In genomic region chr14:77862154-77862783, GRCh38 we compare ENCODE assay signal across 8 cellular contexts.
DNase-seq lines count a peak whose midpoint lies in the region; ATAC-seq and TF ChIP-seq lines count a peak whose summit lies in the region.

No MANE protein-coding gene starts in this region.

- TF ChIP-seq CTCF in epithelial cell of esophagus (IDR thresholded peaks at IDR 0.05; ENCODE audit: insufficient read depth, low read depth, low read length, missing control alignments) (peak; percentile 98), mucosa of descending colon (IDR thresholded peaks at IDR 0.05) (peak; percentile 89)

- H3K4me3 ChIP-seq in epithelial cell of esophagus (ENCODE audit: low read length), result no peak overlapping the region
- H3K4me3 ChIP-seq in mucosa of descending colon, result no peak overlapping the region

- intact Hi-C loops in mucosa of descending colon (cut with DNase I, micrococcal nuclease), result no loop called here

- H3K9me3 ChIP-seq in mucosa of descending colon, result no peaks in the 10 kb centered on the region

- ATAC-seq in HG02678 (IDR thresholded peaks at IDR 0.05; ENCODE audit: unreplicated experiment) (peak; percentile 72), mucosa of descending colon (peak; percentile 73)

- peak; percentile 40 to 52 for DNase-seq in NCI-H2081 (lab: John Stamatoyannopoulos, UW)
- no peak for DNase-seq in NCI-H2081 treated with DMSO at 0.1 percent for 48 hours (lab: John Stamatoyannopoulos, UW)
- DNase-seq in NCI-H2227 treated with DMSO at 0.1 percent for 48 hours (lab: John Stamatoyannopoulos, UW), result peak; percentile 28
- DNase-seq in activated CD8-positive, alpha-beta memory T cell treated with anti-CD3 and anti-CD28 coated beads, Interleukin-2, amount 50 U/mL, for 4 hours, result peak; percentile 77
- DNase-seq in epithelial cell of esophagus (ENCODE audit: low read depth), result peak; percentile 63
- peak; percentile 72 to 87 (median 81) for DNase-seq in mucosa of descending colon
- DNase-seq in stimulated activated CD8-positive, alpha-beta memory T cell treated with anti-CD3 and anti-CD28 coated beads, Interleukin-4, amount 100 ng/mL, for 1 hour (ENCODE audit: low read depth in 2 of 2, low spot score in 1 of 2), result peak; percentile 56 to 61

- no peaks in the 10 kb centered on the region for H3K36me3 ChIP-seq in mucosa of descending colon (ENCODE audit: low read depth)

- no peaks in the 10 kb centered on the region for H3K4me1 ChIP-seq in mucosa of descending colon (ENCODE audit: low read depth)
